In genomic region chr7:90246184-90246583, GRCh38 we compare ENCODE assay signal across 9 cellular contexts. TPM values are rescaled to one million over a fixed set of nuclear protein-coding genes. Genes with fewer than 3 reads are reported as not detected.
DNase-seq lines count a peak whose midpoint lies in the region; ATAC-seq and TF ChIP-seq lines count a peak whose summit lies in the region.
"Had no signal": no experiment of that assay in that cellular context is flagged by ENCODE, and none has a peak within 500 bp of the region (broad histone marks: within the 10 kb centered on the region; RNA-seq: fewer than 3 reads in every experiment).

No MANE protein-coding gene starts in this region.

- TF ChIP-seq CTCF in dorsolateral prefrontal cortex (IDR thresholded peaks at IDR 0.05 in 54 of 56, conservative IDR thresholded peaks at IDR 0.05 in 2 of 56; ENCODE audit: low read depth in 1 of 56, partially characterized antibody in 56 of 56) (no peak), transverse colon (IDR thresholded peaks at IDR 0.05) (no peak)

- no peaks in the 10 kb centered on the region for H3K9me3 ChIP-seq in transverse colon

- H3K27ac Mint-ChIP-seq in activated naive CD4-positive, alpha-beta T cell treated with anti-CD3 and anti-CD28 coated beads, Interleukin-2, amount 10 ng/mL, durations not matched to agents 7 days and 5 days = no peak overlapping the region

- no peaks in the 10 kb centered on the region for H3K9me3 Mint-ChIP-seq in activated naive CD4-positive, alpha-beta T cell treated with anti-CD3 and anti-CD28 coated beads, Interleukin-2, amount 10 ng/mL, durations not matched to agents 7 days and 5 days

- no peak for TF ChIP-seq EP300 in transverse colon (IDR thresholded peaks at IDR 0.05; ENCODE audit: low read depth)

- H3K27me3 ChIP-seq in dorsolateral prefrontal cortex (no peaks in the 10 kb centered on the region), transverse colon (no peaks in the 10 kb centered on the region)

- ATAC-seq in HG02759 (IDR thresholded peaks at IDR 0.05; ENCODE audit: unreplicated experiment) = no peak
- ATAC-seq in HG03571 (IDR thresholded peaks at IDR 0.05; ENCODE audit: unreplicated experiment) = no peak

- H3K4me3 Mint-ChIP-seq in activated naive CD4-positive, alpha-beta T cell treated with anti-CD3 and anti-CD28 coated beads, Interleukin-2, amount 10 ng/mL, durations not matched to agents 7 days and 5 days = peak overlapping the region; percentile 75

- H3K27me3 Mint-ChIP-seq in activated naive CD4-positive, alpha-beta T cell treated with anti-CD3 and anti-CD28 coated beads, Interleukin-2, amount 10 ng/mL, durations not matched to agents 7 days and 5 days = peaks cover 34% of the 10 kb centered on the region

- H3K27ac ChIP-seq in dorsolateral prefrontal cortex (no peak overlapping the region), transverse colon (no peak overlapping the region)

- TF ChIP-seq POLR2A in transverse colon (IDR thresholded peaks at IDR 0.05) = no peak

- in situ Hi-C loops in transverse colon (cut with MboI; ENCODE audit: low pct_ligation_motif_present in 1 of 4, low pct_unique_long_range_greater_than_20kb in 1 of 4, low sequenced_read_pairs in 3 of 4) = no loop called here

- H3K4me1 ChIP-seq in transverse colon = peaks cover 6 to 27% (median 22%) of the 10 kb centered on the region in 4 donors

- DNase-seq in activated naive CD4-positive, alpha-beta T cell treated with anti-CD3 and anti-CD28 coated beads, Interleukin-2, amount 10 ng/mL, durations not matched to agents 7 days and 5 days = no peak
- DNase-seq in activated naive CD4-positive, alpha-beta T cell treated with Interleukin-2 at 50 U/mL for 16 hours = no peak
- DNase-seq in dorsolateral prefrontal cortex (no peak), mucosa of gallbladder (ENCODE audit: low spot score) (peak; percentile 30), transverse colon (no peak), NCI-H1092 treated with DMSO at 0.1 percent for 48 hours (lab: John Stamatoyannopoulos, UW) (no peak)
- DNase-seq: NCI-H774 had no signal

- no peaks in the 10 kb centered on the region for H3K36me3 ChIP-seq in transverse colon

- WGBS in transverse colon (ENCODE audit: low coverage in 1 of 2), 2 donors = 45% methylated on average over 9 of the region's 9 CpGs; no CpG with 5 or more reads in 1 of the 2 donors

- H3K36me3 Mint-ChIP-seq in activated naive CD4-positive, alpha-beta T cell treated with anti-CD3 and anti-CD28 coated beads, Interleukin-2, amount 10 ng/mL, durations not matched to agents 7 days and 5 days = no peaks in the 10 kb centered on the region

- CTCF ChIA-PET in activated naive CD4-positive, alpha-beta T cell treated with anti-CD3 and anti-CD28 coated beads, Interleukin-2, amount 10 ng/mL, durations not matched to agents 7 days and 5 days (lab: Charles Lee) = no interaction called here

- H3K4me1 Mint-ChIP-seq in activated naive CD4-positive, alpha-beta T cell treated with anti-CD3 and anti-CD28 coated beads, Interleukin-2, amount 10 ng/mL, durations not matched to agents 7 days and 5 days = peaks cover 20% of the 10 kb centered on the region

- H3K4me3 ChIP-seq in dorsolateral prefrontal cortex (peak overlapping the region in 57 of 59 donors; percentile 59 to 99 (median 93)), transverse colon (peak overlapping the region in 3 of 4 donors; percentile 62 to 95 (median 79))

- intact Hi-C loops in dorsolateral prefrontal cortex (cut with DNase I) (loop anchor here (5.0 to 10.0 kb wide), 3 partner anchors 91 to 156 kb away; partner anchors contain the start of genes GTPBP10 (in 2 of the 2), CLDN12 (in 1 of the 2) and STEAP1 (in 1 of the 2)), transverse colon (cut with DNase I; ENCODE audit: low total_unique reads) (no loop called here)

RNA-seq across cellular contexts. Expression of gene CFAP69, which starts 1.2 kb away (rescaled TPM):
- total RNA-seq in dorsolateral prefrontal cortex (10 to 100 TPM in 115 of 120 experiments, 1 to 10 TPM in 5; 7.1 to 31.7 (median 16.0) TPM), mucosa of gallbladder (11.6 TPM), transverse colon (1 to 10 TPM; 1.4 to 6.8 (median 4.5) TPM)

RNA-seq across cellular contexts. Expression of gene STEAP2, which starts 34.6 kb away (rescaled TPM):
- 10 to 100 TPM; 15.5 to 92.8 (median 53.9) TPM for total RNA-seq in dorsolateral prefrontal cortex
- total RNA-seq in mucosa of gallbladder = 29.9 TPM
- 10 to 100 TPM in 3 of 4 donors, 1 to 10 TPM in 1; 9.2 to 42.9 (median 27.9) TPM for total RNA-seq in transverse colon
